ENCODE assay signal across 8 cellular contexts in the genomic region with DNA sequence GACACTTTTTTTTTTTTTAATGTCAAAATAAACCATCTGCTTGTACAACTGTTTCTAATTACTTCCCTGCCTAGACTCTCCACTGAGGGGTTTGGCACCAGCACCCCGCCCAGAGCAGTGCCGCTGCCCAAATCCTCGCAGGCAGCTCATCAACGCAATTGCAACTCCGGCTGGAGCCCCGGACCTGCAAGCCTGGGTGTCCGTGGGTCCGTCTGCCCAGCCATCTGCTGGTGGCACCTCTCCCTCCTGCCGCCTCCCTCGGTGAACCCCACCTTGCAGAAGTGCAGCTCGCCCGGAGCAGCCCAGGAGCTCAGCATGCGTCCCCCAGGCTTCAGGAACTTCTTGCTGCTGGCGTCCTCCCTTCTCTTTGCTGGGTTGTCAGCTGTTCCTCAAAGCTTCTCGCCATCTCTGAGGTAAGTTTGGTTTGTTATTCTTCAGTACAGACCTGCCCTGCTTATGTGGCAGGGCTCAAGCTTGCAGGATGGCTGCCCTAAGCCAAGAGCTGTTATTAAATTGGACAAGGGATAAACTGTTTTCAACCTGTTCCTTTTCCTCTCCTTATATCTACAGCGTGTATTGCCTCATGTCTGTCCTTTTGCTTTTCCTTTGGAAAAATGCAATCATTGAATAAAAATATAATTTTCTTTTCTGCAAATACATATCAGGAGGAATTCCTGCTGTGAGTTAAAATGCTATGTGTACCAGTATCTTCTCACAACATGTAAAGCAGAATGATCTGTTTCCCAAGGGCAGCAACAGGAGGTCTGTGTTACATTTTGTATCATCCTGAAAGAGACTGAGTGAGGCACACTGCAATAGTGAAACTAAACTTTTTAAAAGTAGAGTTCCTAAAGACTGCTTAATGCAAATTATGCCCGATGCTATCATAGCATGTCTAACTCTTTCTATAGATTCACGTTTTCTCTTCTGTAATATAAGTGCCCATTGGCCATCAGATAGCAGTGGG. TPM values are rescaled to one million over a fixed set of nuclear protein-coding genes. Genes with fewer than 3 reads are reported as not detected.
DNase-seq lines count a peak whose midpoint lies in the region; ATAC-seq and TF ChIP-seq lines count a peak whose summit lies in the region.

A gene with protein sequence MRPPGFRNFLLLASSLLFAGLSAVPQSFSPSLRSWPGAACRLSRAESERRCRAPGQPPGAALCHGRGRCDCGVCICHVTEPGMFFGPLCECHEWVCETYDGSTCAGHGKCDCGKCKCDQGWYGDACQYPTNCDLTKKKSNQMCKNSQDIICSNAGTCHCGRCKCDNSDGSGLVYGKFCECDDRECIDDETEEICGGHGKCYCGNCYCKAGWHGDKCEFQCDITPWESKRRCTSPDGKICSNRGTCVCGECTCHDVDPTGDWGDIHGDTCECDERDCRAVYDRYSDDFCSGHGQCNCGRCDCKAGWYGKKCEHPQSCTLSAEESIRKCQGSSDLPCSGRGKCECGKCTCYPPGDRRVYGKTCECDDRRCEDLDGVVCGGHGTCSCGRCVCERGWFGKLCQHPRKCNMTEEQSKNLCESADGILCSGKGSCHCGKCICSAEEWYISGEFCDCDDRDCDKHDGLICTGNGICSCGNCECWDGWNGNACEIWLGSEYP (plus strand): TSS at position 157 of the 967 bp plus-strand sequence. CDS start 159 bp downstream, at position 316.

- H3K4me1 ChIP-seq in DND-41 (ENCODE audit: insufficient read depth, low read length) (no peaks in the 10 kb centered on the region; the same call in 1 of the 2 replicates), Karpas-422 (ENCODE audit: low read length) (no peaks in the 10 kb centered on the region; the same call in 1 of the 2 replicates), hepatocyte (ENCODE audit: insufficient read depth) (peaks cover 3% of the 10 kb centered on the region)

- no peaks in the 10 kb centered on the region for H3K27me3 ChIP-seq in DND-41 (ENCODE audit: insufficient read depth, low read length, poor library complexity)
- no peaks in the 10 kb centered on the region for H3K27me3 ChIP-seq in Karpas-422 (ENCODE audit: low read length)
- no peaks in the 10 kb centered on the region for H3K27me3 ChIP-seq in hepatocyte

- H3K9me2 ChIP-seq in Karpas-422 (replicated peaks; ENCODE audit: insufficient read depth, low read length) (no peaks in the 10 kb centered on the region), hepatocyte (replicated peaks; ENCODE audit: insufficient read depth) (no peaks in the 10 kb centered on the region)

- no peaks in the 10 kb centered on the region for H3K79me2 ChIP-seq in DND-41 (ENCODE audit: insufficient read depth, low read length)
- H3K79me2 ChIP-seq in Karpas-422 (ENCODE audit: low read length), result no peaks in the 10 kb centered on the region
- no peaks in the 10 kb centered on the region for H3K79me2 ChIP-seq in hepatocyte

- no peak for DNase-seq in DND-41
- DNase-seq in Karpas-422, result no peak
- DNase-seq in epithelial cell of prostate (ENCODE audit: low read depth, low spot score), result no peak
- peak; percentile 6 for DNase-seq in retina
- no peak for DNase-seq in hepatocyte (ENCODE audit: low spot score)
- no peak for DNase-seq in mesenteric fat pad (ENCODE audit: low spot score)
- no peak for DNase-seq in NK-92 treated with Interleukin-12 subunit alpha and Interleukin-12 subunit beta, amount 100 ng/mL, for 24 hours (lab: John Stamatoyannopoulos, UW)

- no peak within 1 kb of the TSS for H3K9ac ChIP-seq in DND-41 (ENCODE audit: low read depth, low read length)
- no peak within 1 kb of the TSS for H3K9ac ChIP-seq in Karpas-422 (ENCODE audit: low read length)

- H3K36me3 ChIP-seq in DND-41 (ENCODE audit: insufficient read depth, low read length) (no peaks in the 10 kb centered on the region), Karpas-422 (ENCODE audit: insufficient read depth, low read length) (no peaks in the 10 kb centered on the region), hepatocyte (replicated peaks; ENCODE audit: insufficient read depth, low read depth) (no peaks in the 10 kb centered on the region)

- ATAC-seq in DND-41 (ENCODE audit: insufficient read depth, low read depth) (peak; percentile 61; the same call in 2 of the 3 replicates), GM21515 (IDR thresholded peaks at IDR 0.05; ENCODE audit: unreplicated experiment) (peak; percentile 85)

- WGBS in hepatocyte (ENCODE audit: low lambda C conversion rate, missing lambda C conversion rate), result 89% methylated on average over 18 of the region's 18 CpGs

- H2AFZ ChIP-seq in DND-41 (ENCODE audit: low read depth, low read length) (peak within 1 kb of the TSS; percentile 5), Karpas-422 (ENCODE audit: low read length) (no peak within 1 kb of the TSS), hepatocyte (no peak within 1 kb of the TSS)

- H3K9me3 ChIP-seq in DND-41 (ENCODE audit: insufficient read depth, low read length, severe bottlenecking) (no peaks in the 10 kb centered on the region), Karpas-422 (ENCODE audit: low read length) (no peaks in the 10 kb centered on the region), hepatocyte (ENCODE audit: low read depth) (no peaks in the 10 kb centered on the region)

- TF ChIP-seq CTCF in DND-41 (IDR thresholded peaks at IDR 0.05; ENCODE audit: borderline replicate concordance, extremely low read depth, low read length, poor library complexity, severe bottlenecking) (no peak), hepatocyte (IDR thresholded peaks at IDR 0.05; ENCODE audit: poor library complexity) (no peak)

- H4K20me1 ChIP-seq in DND-41 (ENCODE audit: insufficient read depth, low read length), result no peaks in the 10 kb centered on the region
- no peaks in the 10 kb centered on the region for H4K20me1 ChIP-seq in Karpas-422 (ENCODE audit: insufficient read depth, low read depth, low read length)
- no peaks in the 10 kb centered on the region for H4K20me1 ChIP-seq in hepatocyte (ENCODE audit: insufficient read depth, poor library complexity, severe bottlenecking)

- H3K27ac ChIP-seq in DND-41 (ENCODE audit: low read length), result no peak within 1 kb of the TSS
- no peak within 1 kb of the TSS for H3K27ac ChIP-seq in Karpas-422 (ENCODE audit: low read length)
- H3K27ac ChIP-seq in epithelial cell of prostate, result peak within 1 kb of the TSS; percentile 61
- no peak within 1 kb of the TSS for H3K27ac ChIP-seq in hepatocyte

- H3K4me2 ChIP-seq in DND-41 (ENCODE audit: insufficient read depth, low read length), result no peak within 1 kb of the TSS
- peak within 1 kb of the TSS; percentile 4 for H3K4me2 ChIP-seq in Karpas-422 (ENCODE audit: low read depth, low read length, poor library complexity, severe bottlenecking)
- H3K4me2 ChIP-seq in hepatocyte, result no peak within 1 kb of the TSS

- H3K4me3 ChIP-seq in DND-41 (ENCODE audit: low read depth in 1 of 2, low read length in 2 of 2) (no peak within 1 kb of the TSS), Karpas-422 (ENCODE audit: low read length) (no peak within 1 kb of the TSS), hepatocyte (no peak within 1 kb of the TSS)

RNA-seq across cellular contexts. Expression of the gene that starts here (rescaled TPM):
- 0.89 and 2.6 TPM in 2 replicates for total RNA-seq in Karpas-422 (2014; rRNA removed; shearing (Covaris generic); ENCODE audit: low replicate concordance)
- total RNA-seq in hepatocyte (0.33 TPM in 1 of 2 replicates, not detected in the other), mesenteric fat pad (5.1 TPM)
- polyA plus RNA-seq in hepatocyte, result not detected in 2 replicates
